ENCODE assay signal across 15 cellular contexts in the genomic region with DNA sequence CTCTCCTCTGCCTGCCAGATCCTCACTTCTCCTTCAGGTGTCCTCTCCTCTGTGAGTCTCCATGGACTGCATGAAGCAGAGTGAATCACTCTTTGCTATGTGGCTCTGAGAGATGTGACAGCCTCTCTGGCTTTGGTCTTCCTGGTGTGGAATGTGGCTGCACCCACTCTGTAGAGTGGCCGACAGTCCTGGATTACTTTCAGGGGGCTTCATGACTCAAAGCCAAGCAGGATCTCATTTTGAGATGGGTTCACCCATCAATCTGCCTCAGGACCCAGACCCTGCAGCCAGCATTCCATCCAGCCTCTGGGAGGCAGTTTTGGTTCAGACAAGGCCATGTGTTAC.
DNase-seq lines count a peak whose midpoint lies in the region; ATAC-seq and TF ChIP-seq lines count a peak whose summit lies in the region.
"Had no signal": no experiment of that assay in that cellular context is flagged by ENCODE, and none has a peak within 500 bp of the region (broad histone marks: within the 10 kb centered on the region; RNA-seq: fewer than 3 reads in every experiment).

No MANE protein-coding gene starts in this region.

- H3K4me3 ChIP-seq in prostate gland: no peak overlapping the region
- no peak overlapping the region for H3K4me3 ChIP-seq in transverse colon
- no peak overlapping the region for H3K4me3 ChIP-seq in upper lobe of right lung
- H3K4me3 ChIP-seq: MG63, SJCRH30 had no signal

- in situ Hi-C loops in transverse colon (cut with MboI; ENCODE audit: low pct_ligation_motif_present in 1 of 4, low pct_unique_long_range_greater_than_20kb in 1 of 4, low sequenced_read_pairs in 3 of 4): loop anchor here in 1 of 4 donors (10.0 kb wide), 1 partner anchor 370 kb away; no protein-coding TSS in a partner anchor

- peak; percentile 25 for DNase-seq in ELR (ENCODE audit: low read depth)
- DNase-seq in RWPE1 (ENCODE audit: low spot score): no peak
- DNase-seq in iPS-NIHi11 (ENCODE audit: low spot score): peak; percentile 2
- peak; percentile 0 for DNase-seq in prostate gland (ENCODE audit: low spot score)
- DNase-seq in transverse colon: no peak
- DNase-seq in T-helper 1 cell: no peak
- DNase-seq in upper lobe of right lung: no peak
- DNase-seq: MG63, NCI-H1092 treated with DMSO at 0.1 percent for 48 hours, NCI-H187 treated with DMSO at 0.1 percent for 48 hours, NCI-H2171, NCI-H774, SJCRH30 had no signal

- TF ChIP-seq POLR2A in prostate gland (IDR thresholded peaks at IDR 0.05) (no peak), transverse colon (IDR thresholded peaks at IDR 0.05) (no peak)

- 94% methylated on average over 1 of the region's 1 CpG for WGBS in prostate gland
- 78% methylated on average over 1 of the region's 1 CpG; no CpG with 5 or more reads in 1 of the 2 donors for WGBS in transverse colon (ENCODE audit: low coverage in 1 of 2), 2 donors

- H3K27me3 ChIP-seq in prostate gland (replicated peaks; ENCODE audit: insufficient read depth): no peaks in the 10 kb centered on the region
- H3K27me3 ChIP-seq in transverse colon: peaks cover 11% of the 10 kb centered on the region
- no peaks in the 10 kb centered on the region for H3K27me3 ChIP-seq in upper lobe of right lung
- H3K27me3 ChIP-seq: SJCRH30 had no signal

- H3K27ac ChIP-seq in RWPE1 (peak overlapping the region; percentile 67), prostate gland (no peak overlapping the region), transverse colon (no peak overlapping the region), upper lobe of right lung (no peak overlapping the region)
- H3K27ac ChIP-seq: SJCRH30 had no signal

- TF ChIP-seq CTCF in RWPE1 (conservative IDR thresholded peaks at IDR 0.05; ENCODE audit: low read depth): no peak
- no peak for TF ChIP-seq CTCF in prostate gland (IDR thresholded peaks at IDR 0.05)
- TF ChIP-seq CTCF in transverse colon (IDR thresholded peaks at IDR 0.05): no peak
- no peak for TF ChIP-seq CTCF in upper lobe of right lung (IDR thresholded peaks at IDR 0.05)

- intact Hi-C loops in prostate gland (cut with DNase I): no loop called here
- intact Hi-C loops in transverse colon (cut with DNase I; ENCODE audit: low total_unique reads): no loop called here
- intact Hi-C loops in upper lobe of right lung (cut with DNase I): no loop called here

- H3K9me3 ChIP-seq in prostate gland (no peaks in the 10 kb centered on the region), transverse colon (no peaks in the 10 kb centered on the region), upper lobe of right lung (no peaks in the 10 kb centered on the region)
- H3K9me3 ChIP-seq: MG63, SJCRH30 had no signal

- CTCF ChIA-PET in RWPE1 (lab: Yijun Ruan, JAX): no interaction called here

- no peaks in the 10 kb centered on the region for H3K36me3 ChIP-seq in prostate gland
- no peaks in the 10 kb centered on the region for H3K36me3 ChIP-seq in transverse colon
- no peaks in the 10 kb centered on the region for H3K36me3 ChIP-seq in upper lobe of right lung
- H3K36me3 ChIP-seq: MG63, SJCRH30 had no signal

- H3K4me1 ChIP-seq in prostate gland (replicated peaks): no peaks in the 10 kb centered on the region
- peaks cover 0 to 10% (median 0%) of the 10 kb centered on the region in 4 donors for H3K4me1 ChIP-seq in transverse colon
- no peaks in the 10 kb centered on the region for H3K4me1 ChIP-seq in upper lobe of right lung

- POLR2A ChIA-PET in RWPE1 (lab: Yijun Ruan, JAX; ENCODE audit: low non-redundant PET): no interaction called here

- TF ChIP-seq EP300 in transverse colon (IDR thresholded peaks at IDR 0.05; ENCODE audit: low read depth): no peak

- no peak for ATAC-seq in upper lobe of right lung
- ATAC-seq in HG02885 (IDR thresholded peaks at IDR 0.05; ENCODE audit: poor library complexity, unreplicated experiment): no peak
- ATAC-seq: CD8-positive, alpha-beta T cell had no signal

Comparison
In these comparisons a context has a peak if more than half of its experiments do, and no peak if none do; other contexts are left out.
1. DNase-seq: peak in ELR (single experiment), iPS-NIHi11 (single experiment) and prostate gland (single experiment); none in RWPE1 (single experiment), transverse colon (single experiment), T-helper 1 cell (0 of 5) and upper lobe of right lung (single experiment).